8 cellular contexts compared by ENCODE assay signal in the genomic region with DNA sequence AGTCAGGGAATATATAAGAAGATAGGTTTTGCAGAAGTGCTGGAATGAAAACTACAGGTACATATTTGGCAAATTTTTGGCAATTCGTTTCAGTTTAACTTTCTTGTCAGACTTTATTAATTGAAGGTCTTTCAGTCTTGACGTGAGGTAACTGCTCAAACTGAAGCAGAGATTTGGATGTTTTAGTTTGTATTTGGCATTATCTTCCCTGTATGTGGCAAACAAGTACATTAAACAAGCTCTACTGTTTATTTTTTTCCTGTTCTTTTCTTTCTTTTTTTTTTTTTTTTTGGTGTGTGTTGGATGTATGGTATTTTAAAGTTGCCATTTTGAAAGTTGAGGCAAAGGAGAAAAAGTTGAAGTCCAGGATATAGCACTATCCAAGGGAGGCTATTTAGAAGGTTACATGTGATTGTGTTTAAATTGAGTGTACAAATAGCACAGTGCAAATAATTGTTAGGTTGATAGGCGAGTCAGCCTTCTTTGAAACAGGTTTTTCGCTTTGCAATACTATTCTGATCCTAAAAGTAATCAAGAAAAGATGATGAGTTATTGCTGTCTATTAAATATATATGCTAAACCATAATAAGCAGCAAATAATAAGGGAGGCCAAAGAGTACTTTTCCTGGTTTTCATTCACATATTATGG. TPM values are rescaled to one million over a fixed set of nuclear protein-coding genes. Genes with fewer than 3 reads are reported as not detected.
A peak's percentile ranks its signal among the peaks of the same experiment; 100 is the strongest.
DNase-seq lines count a peak whose midpoint lies in the region; ATAC-seq and TF ChIP-seq lines count a peak whose summit lies in the region.

No MANE protein-coding gene starts in this region.

- H3K27ac ChIP-seq in DND-41 (ENCODE audit: low read length) (no peak overlapping the region), osteoblast (ENCODE audit: low read depth, low read length) (peak overlapping the region; percentile 66)

- peaks cover 7% of the 10 kb centered on the region; the same call in 1 of the 2 replicates for H4K20me1 ChIP-seq in DND-41 (ENCODE audit: insufficient read depth, low read length)
- H4K20me1 ChIP-seq in osteoblast (ENCODE audit: insufficient read depth, low read length), result no peaks in the 10 kb centered on the region

- H3K9me3 ChIP-seq in DND-41 (ENCODE audit: insufficient read depth, low read length, severe bottlenecking) (no peaks in the 10 kb centered on the region), osteoblast (ENCODE audit: low read depth, low read length) (no peaks in the 10 kb centered on the region)

- H3K4me2 ChIP-seq in DND-41 (ENCODE audit: insufficient read depth, low read length), result peak overlapping the region; percentile 96
- H3K4me2 ChIP-seq in osteoblast (ENCODE audit: insufficient read depth, low read length), result peak overlapping the region; percentile 92

- TF ChIP-seq CTCF in DND-41 (IDR thresholded peaks at IDR 0.05; ENCODE audit: borderline replicate concordance, extremely low read depth, low read length, poor library complexity, severe bottlenecking) (no peak), endothelial cell (IDR thresholded peaks at IDR 0.05; ENCODE audit: unreplicated experiment) (no peak), osteoblast (IDR thresholded peaks at IDR 0.05; ENCODE audit: extremely low read depth, low read depth, low read length) (no peak), omental fat pad (IDR thresholded peaks at IDR 0.05) (no peak)

- H3K9me3 Mint-ChIP-seq in endothelial cell (ENCODE audit: unreplicated experiment), result no peaks in the 10 kb centered on the region

- no peak overlapping the region for H3K27ac Mint-ChIP-seq in endothelial cell (ENCODE audit: unreplicated experiment)

- DNase-seq in DND-41 (no peak), NCI-H69 (lab: John Stamatoyannopoulos, UW) (peak; percentile 27), endothelial cell (ENCODE audit: low spot score) (no peak), osteoblast (ENCODE audit: insufficient read length, low spot score, missing footprints) (peak; percentile 34), omental fat pad (ENCODE audit: low spot score) (no peak), DMS79 (lab: John Stamatoyannopoulos, UW) (no peak), mucosa of gallbladder (ENCODE audit: low spot score) (no peak)

- peak overlapping the region; percentile 10; the same call in 1 of the 2 replicates for H3K9ac ChIP-seq in DND-41 (ENCODE audit: low read depth, low read length)

- H3K36me3 Mint-ChIP-seq in endothelial cell (ENCODE audit: low read depth, unreplicated experiment), result no peaks in the 10 kb centered on the region

- peak overlapping the region; percentile 85 for H3K4me3 Mint-ChIP-seq in endothelial cell (ENCODE audit: unreplicated experiment)

- H3K27me3 Mint-ChIP-seq in endothelial cell (ENCODE audit: unreplicated experiment), result peaks cover 4% of the 10 kb centered on the region

- H3K79me2 ChIP-seq in DND-41 (ENCODE audit: insufficient read depth, low read length), result peaks cover 43% of the 10 kb centered on the region
- H3K79me2 ChIP-seq in osteoblast (ENCODE audit: insufficient read depth, low read length), result peaks cover 71% of the 10 kb centered on the region

- ATAC-seq in DND-41 (ENCODE audit: insufficient read depth, low read depth) (no peak), omental fat pad (ENCODE audit: low FRiP score) (no peak), GM21390 (IDR thresholded peaks at IDR 0.05; ENCODE audit: unreplicated experiment) (no peak)

- H3K4me1 Mint-ChIP-seq in endothelial cell (ENCODE audit: unreplicated experiment), result peaks cover 8% of the 10 kb centered on the region

- H3K36me3 ChIP-seq in DND-41 (ENCODE audit: insufficient read depth, low read length) (peaks cover 17% of the 10 kb centered on the region), osteoblast (ENCODE audit: insufficient read depth, low read length) (peaks cover 4% of the 10 kb centered on the region)

- peak overlapping the region in 1 of 2 experiments; percentile 12; a peak in 1 of 4 replicates for H3K4me3 ChIP-seq in DND-41 (ENCODE audit: low read depth in 1 of 2, low read length in 2 of 2)
- peak overlapping the region; percentile 95 for H3K4me3 ChIP-seq in osteoblast (ENCODE audit: insufficient read depth, low read length)

- H3K4me1 ChIP-seq in DND-41 (ENCODE audit: insufficient read depth, low read length) (peaks cover 52% of the 10 kb centered on the region), osteoblast (ENCODE audit: insufficient read depth, low read length) (peaks cover 32% of the 10 kb centered on the region)

- H3K27me3 ChIP-seq in DND-41 (ENCODE audit: insufficient read depth, low read length, poor library complexity), result no peaks in the 10 kb centered on the region
- no peaks in the 10 kb centered on the region for H3K27me3 ChIP-seq in osteoblast (ENCODE audit: insufficient read depth, low read length)

- no peak overlapping the region for H2AFZ ChIP-seq in DND-41 (ENCODE audit: low read depth, low read length)
- no peak overlapping the region for H2AFZ ChIP-seq in osteoblast (ENCODE audit: low read length)

RNA-seq across cellular contexts. Expression of a gene that starts 2.2 kb away (rescaled TPM):
- total RNA-seq in endothelial cell (ENCODE audit: unreplicated experiment) (37.6 TPM), osteoblast (34.7 and 38.0 TPM in 2 replicates), omental fat pad (10 to 100 TPM; 19.3 to 41.3 (median 25.1) TPM), mucosa of gallbladder (57.7 TPM)

RNA-seq across cellular contexts. Expression of a gene that starts 42.4 kb away (rescaled TPM):
- total RNA-seq in endothelial cell (ENCODE audit: unreplicated experiment), result 74.6 TPM
- 72.4 and 75.4 TPM in 2 replicates for total RNA-seq in osteoblast
- total RNA-seq in omental fat pad, result 10 to 100 TPM; 60.0 to 78.0 (median 72.9) TPM
- total RNA-seq in mucosa of gallbladder, result 63.4 TPM

Comparison
In these comparisons a context has a peak if more than half of its experiments do, and no peak if none do; other contexts are left out.
1. DNase-seq: peak in NCI-H69 (single experiment) and osteoblast (single experiment); none in DND-41 (single experiment), endothelial cell (single experiment), omental fat pad (single experiment), DMS79 (single experiment) and mucosa of gallbladder (single experiment).